ENCODE assay signal across 13 cellular contexts in genomic region chr7:95700917-95701316, GRCh38.
DNase-seq lines count a peak whose midpoint lies in the region; TF ChIP-seq lines count a peak whose summit lies in the region.
"Had no signal": no experiment of that assay in that cellular context is flagged by ENCODE, and none has a peak within 500 bp of the region (broad histone marks: within the 10 kb centered on the region; RNA-seq: fewer than 3 reads in every experiment).

No MANE protein-coding gene starts in this region.

- no peak for TF ChIP-seq CTCF in BE2C (IDR thresholded peaks at IDR 0.05; ENCODE audit: low read depth, low read length)

- H3K27me3 ChIP-seq in BE2C = no peaks in the 10 kb centered on the region

- no peaks in the 10 kb centered on the region for H3K36me3 ChIP-seq in BE2C

- no peak overlapping the region for H3K4me3 ChIP-seq in BE2C (ENCODE audit: low read depth, low read length)
- H3K4me3 ChIP-seq: GM23248 had no signal

- H3K4me1 ChIP-seq in BE2C = peaks cover 4% of the 10 kb centered on the region; the same call in 1 of the 2 replicates

- H3K9me3 ChIP-seq in BE2C = no peaks in the 10 kb centered on the region

- no peak overlapping the region for H3K27ac ChIP-seq in caudate nucleus (ENCODE audit: low read depth, low read length)
- H3K27ac ChIP-seq: C4-2B, GM23248 had no signal

- DNase-seq in BE2C (peak; percentile 30), DMS153 treated with DMSO at 0.1 percent for 48 hours (lab: John Stamatoyannopoulos, UW; ENCODE audit: unreplicated experiment) (peak; percentile 60), NCI-H2081 treated with DMSO at 0.1 percent for 48 hours (lab: John Stamatoyannopoulos, UW) (peak; percentile 24), NCI-H748 (lab: John Stamatoyannopoulos, UW; ENCODE audit: unreplicated experiment) (peak; percentile 78), caudate nucleus (lab: John Stamatoyannopoulos, UW) (no peak), NCI-H524 (lab: John Stamatoyannopoulos, UW) (no peak), NCI-H2227 treated with DMSO at 0.1 percent for 48 hours (lab: John Stamatoyannopoulos, UW) (no peak), NCI-H510A (lab: John Stamatoyannopoulos, UW) (no peak)
- DNase-seq: CD4-positive, alpha-beta memory T cell; DND-41; GDM1; GM23248 had no signal

Comparison
In these comparisons a context has a peak if more than half of its experiments do, and no peak if none do; other contexts are left out.
1. DNase-seq: peak in BE2C (single experiment), DMS153 treated with DMSO at 0.1 percent for 48 hours (single experiment), NCI-H2081 treated with DMSO at 0.1 percent for 48 hours (single experiment) and NCI-H748 (single experiment); none in caudate nucleus (0 of 61), NCI-H524 (0 of 2), NCI-H2227 treated with DMSO at 0.1 percent for 48 hours (single experiment) and NCI-H510A (single experiment).